ENCODE assay signal across 10 cellular contexts in the genomic region with DNA sequence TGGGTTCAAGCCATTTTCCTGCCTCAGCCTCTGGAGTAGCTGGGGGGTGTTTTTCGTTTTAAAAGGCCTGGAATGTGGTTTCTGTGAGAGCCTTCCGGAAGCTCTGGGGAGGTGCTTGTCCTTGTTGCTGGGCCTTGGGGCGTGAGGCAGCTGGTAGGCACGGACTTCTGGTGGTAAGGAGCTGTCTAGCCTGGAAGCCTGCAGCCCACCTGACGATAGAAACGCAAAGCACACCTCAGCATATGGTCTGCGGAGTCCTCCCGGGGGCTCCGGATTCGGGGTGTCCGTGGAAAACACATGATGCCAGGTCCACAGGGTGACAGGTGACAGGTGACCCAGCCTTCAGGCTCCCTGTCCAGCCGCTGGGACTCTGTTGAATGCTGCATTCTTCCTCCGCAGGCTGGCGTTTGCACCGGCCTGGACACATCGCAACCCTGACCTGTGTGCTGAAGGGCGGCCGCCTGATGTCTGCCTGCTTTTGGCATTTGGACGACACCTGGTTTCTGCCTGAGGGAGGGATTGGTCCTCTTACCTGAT. TPM values are rescaled to one million over a fixed set of nuclear protein-coding genes. Genes with fewer than 3 reads are reported as not detected.
DNase-seq lines count a peak whose midpoint lies in the region; ATAC-seq and TF ChIP-seq lines count a peak whose summit lies in the region.
"Had no signal": no experiment of that assay in that cellular context is flagged by ENCODE, and none has a peak within 500 bp of the region (broad histone marks: within the 10 kb centered on the region; RNA-seq: fewer than 3 reads in every experiment).

No MANE protein-coding gene starts in this region.

- H2BK120ac ChIP-seq in neuronal stem cell (ENCODE audit: low read depth, low read length), result no peak overlapping the region

- peak overlapping the region; percentile 88 for H2BK15ac ChIP-seq in neuronal stem cell (ENCODE audit: low read length)

- DNase-seq in ELR (ENCODE audit: low read depth) (peak; percentile 57), LNCaP clone FGC (ENCODE audit: low read depth) (no peak), chondrocyte (ENCODE audit: low spot score) (peak; percentile 74), neuronal stem cell (ENCODE audit: low spot score) (no peak), DMS153 (lab: John Stamatoyannopoulos, UW) (no peak), C1 segment of cervical spinal cord (lab: John Stamatoyannopoulos, UW) (no peak)
- DNase-seq in activated CD4-positive, CD25-positive, alpha-beta regulatory T cell treated with anti-CD3 and anti-CD28 coated beads, Interleukin-2, amount 50 U/mL, for 72 hours, result no peak
- DNase-seq: cortex of kidney, RPMI8226 had no signal

- peak overlapping the region; percentile 80 for H3K18ac ChIP-seq in neuronal stem cell (ENCODE audit: low read length)

- peaks cover 26 to 30% of the 10 kb centered on the region in 2 donors for H3K4me1 ChIP-seq in neuronal stem cell (ENCODE audit: control insufficient read depth in 2 of 2, insufficient read depth in 1 of 2, low read depth in 1 of 2, low read length in 2 of 2)

- peak overlapping the region; percentile 48 for H3K4me3 ChIP-seq in LNCaP clone FGC (ENCODE audit: low read depth, low read length)
- no peak overlapping the region for H3K4me3 ChIP-seq in neuronal stem cell (ENCODE audit: low read length in 2 of 2)

- H3K27ac ChIP-seq in neuronal stem cell (replicated peaks; ENCODE audit: low read length), result no peak overlapping the region

- no peak overlapping the region for H2AFZ ChIP-seq in neuronal stem cell (ENCODE audit: low read length)

- H2BK5ac ChIP-seq in neuronal stem cell (ENCODE audit: low read length), result no peak overlapping the region

- peak overlapping the region; percentile 78 for H3K9ac ChIP-seq in neuronal stem cell (ENCODE audit: low read depth, low read length, poor library complexity)

- no peak overlapping the region for H4K8ac ChIP-seq in neuronal stem cell (ENCODE audit: low read depth, low read length)

- no peak for ATAC-seq in GM21447 (IDR thresholded peaks at IDR 0.05; ENCODE audit: unreplicated experiment)

- H3K27ac Mint-ChIP-seq in chondrocyte (ENCODE audit: unreplicated experiment), result peak overlapping the region; percentile 75

- H3K36me3 Mint-ChIP-seq in chondrocyte (ENCODE audit: low read depth), result no peaks in the 10 kb centered on the region

- no CpG with 5 or more reads among the region's 19 CpGs for WGBS in neuronal stem cell (ENCODE audit: extremely low coverage in 2 of 2, insufficient read length in 2 of 2, insufficient replicate concordance in 1 of 2), 2 donors

- no peak overlapping the region for H3K23ac ChIP-seq in neuronal stem cell (ENCODE audit: low read depth, low read length, poor library complexity)

- no peaks in the 10 kb centered on the region for H3K9me3 ChIP-seq in neuronal stem cell (replicated peaks in 1 of 2; ENCODE audit: control insufficient read depth in 2 of 2, insufficient read depth in 1 of 2, low read depth in 1 of 2, low read length in 2 of 2)

- peak overlapping the region; percentile 57 for H3K4ac ChIP-seq in neuronal stem cell (ENCODE audit: low read length)

- H3K36me3 ChIP-seq in neuronal stem cell (replicated peaks in 1 of 2; ENCODE audit: control insufficient read depth in 2 of 2, insufficient read depth in 2 of 2, low read length in 2 of 2), result no peaks in the 10 kb centered on the region

- no peaks in the 10 kb centered on the region for H3K9me3 Mint-ChIP-seq in chondrocyte (ENCODE audit: low read depth)

- H2BK12ac ChIP-seq in neuronal stem cell (ENCODE audit: low read length), result peak overlapping the region; percentile 85

- H3K79me1 ChIP-seq in neuronal stem cell (ENCODE audit: low read depth, low read length), result peaks cover 7% of the 10 kb centered on the region

- H3K27me3 ChIP-seq in neuronal stem cell (ENCODE audit: control insufficient read depth in 3 of 3, insufficient read depth in 3 of 3, low read depth in 1 of 3, low read length in 3 of 3), result no peaks in the 10 kb centered on the region

- peak overlapping the region; percentile 17 for H2AK5ac ChIP-seq in neuronal stem cell (ENCODE audit: low read depth, low read length)

- H3K4me3 Mint-ChIP-seq in chondrocyte (ENCODE audit: unreplicated experiment), result peak overlapping the region; percentile 28

- TF ChIP-seq CTCF in LNCaP clone FGC (IDR thresholded peaks at IDR 0.05; ENCODE audit: control insufficient read depth, extremely low read depth, insufficient read depth) (no peak), chondrocyte (IDR thresholded peaks at IDR 0.05) (no peak)

- H3K4me1 Mint-ChIP-seq in chondrocyte (ENCODE audit: low read depth), result no peaks in the 10 kb centered on the region

- no peaks in the 10 kb centered on the region for H3K27me3 Mint-ChIP-seq in chondrocyte (ENCODE audit: low read depth)

- H3K14ac ChIP-seq in neuronal stem cell (ENCODE audit: low read length), result peak overlapping the region; percentile 26

- H4K91ac ChIP-seq in neuronal stem cell (ENCODE audit: low read depth, low read length, poor library complexity), result no peak overlapping the region

- no peak overlapping the region for H3K4me2 ChIP-seq in neuronal stem cell (ENCODE audit: insufficient read depth, low read length, poor library complexity, severe bottlenecking)

RNA-seq across cellular contexts. Expression of a gene that starts 37.3 kb away (rescaled TPM):
- total RNA-seq in chondrocyte, result 29.5 to 40.6 TPM (median 40.1 TPM) in 3 replicates
- polyA plus RNA-seq in neuronal stem cell (2013, experiment 1 of 2), result 13.4 TPM
- polyA plus RNA-seq in neuronal stem cell (2013, experiment 2 of 2), result 13.7 TPM

Comparison
In these comparisons a context has a peak if more than half of its experiments do, and no peak if none do; other contexts are left out.
1. DNase-seq: peak in ELR (single experiment) and chondrocyte (single experiment); none in LNCaP clone FGC (single experiment), neuronal stem cell (single experiment), DMS153 (single experiment), C1 segment of cervical spinal cord (0 of 14) and activated CD4-positive, CD25-positive, alpha-beta regulatory T cell treated with anti-CD3 and anti-CD28 coated beads, Interleukin-2, amount 50 U/mL, for 72 hours (single experiment).